ENCODE assay signal across 17 cellular contexts in genomic region chr1:119865607-119866006, GRCh38. TPM values are rescaled to one million over a fixed set of nuclear protein-coding genes. Genes with fewer than 3 reads are reported as not detected.
A peak's percentile ranks its signal among the peaks of the same experiment; 100 is the strongest.
DNase-seq lines count a peak whose midpoint lies in the region; ATAC-seq and TF ChIP-seq lines count a peak whose summit lies in the region.
"Had no signal": no experiment of that assay in that cellular context is flagged by ENCODE, and none has a peak within 500 bp of the region (broad histone marks: within the 10 kb centered on the region; RNA-seq: fewer than 3 reads in every experiment).

No MANE protein-coding gene starts in this region.

- H3K9me3 ChIP-seq in uterus (no peaks in the 10 kb centered on the region), breast epithelium (no peaks in the 10 kb centered on the region)
- H3K9me3 ChIP-seq: BLaER1 had no signal

- TF ChIP-seq CTCF in AG04449 (IDR thresholded peaks at IDR 0.05; ENCODE audit: insufficient read depth, low read length, missing control alignments) (no peak), fibroblast of villous mesenchyme (IDR thresholded peaks at IDR 0.05; ENCODE audit: insufficient read depth, low read depth, low read length) (no peak), uterus (IDR thresholded peaks at IDR 0.05) (no peak), breast epithelium (IDR thresholded peaks at IDR 0.05) (no peak)

- POLR2A ChIA-PET in AG04449 (lab: Yijun Ruan, JAX), result no interaction called here

- CTCF ChIA-PET in AG04449 (lab: Yijun Ruan, JAX), result interaction anchor here (0.8 to 3.1 kb wide), 5 partner anchors 8 to 121 kb away, joined by 3 to 8 read pairs (median 3); no protein-coding TSS in a partner anchor

- no peaks in the 10 kb centered on the region for H3K36me3 ChIP-seq in uterus
- H3K36me3 ChIP-seq in breast epithelium, result no peaks in the 10 kb centered on the region
- H3K36me3 ChIP-seq: BLaER1 had no signal

- H3K27me3 ChIP-seq in uterus (no peaks in the 10 kb centered on the region), breast epithelium (no peaks in the 10 kb centered on the region)
- H3K27me3 ChIP-seq: BLaER1 had no signal

- H3K4me3 ChIP-seq in AG04449 (ENCODE audit: low read depth, low read length), result no peak overlapping the region
- no peak overlapping the region for H3K4me3 ChIP-seq in fibroblast of villous mesenchyme (ENCODE audit: low read depth, low read length)
- H3K4me3 ChIP-seq in uterus, result no peak overlapping the region
- no peak overlapping the region for H3K4me3 ChIP-seq in breast epithelium
- H3K4me3 ChIP-seq: BLaER1 had no signal

- no peak for ATAC-seq in HG02610 (IDR thresholded peaks at IDR 0.05; ENCODE audit: unreplicated experiment)

- H3K27ac ChIP-seq in uterus (no peak overlapping the region), breast epithelium (no peak overlapping the region)
- H3K27ac ChIP-seq: BLaER1 had no signal

- intact Hi-C loops in uterus (cut with DNase I; ENCODE audit: low total_unique reads), result no loop called here
- intact Hi-C loops in breast epithelium (cut with DNase I; ENCODE audit: low total_unique reads), result no loop called here

- no peak for TF ChIP-seq POLR2A in uterus (IDR thresholded peaks at IDR 0.05)
- TF ChIP-seq POLR2A in breast epithelium (IDR thresholded peaks at IDR 0.05), result no peak

- DNase-seq in AG04449 (ENCODE audit: low read depth, low spot score) (peak; percentile 58), ELR (ENCODE audit: low read depth) (peak; percentile 51), amniotic epithelial cell (ENCODE audit: low read depth) (peak; percentile 66), fibroblast of villous mesenchyme (ENCODE audit: low read depth) (peak; percentile 93), superior temporal gyrus (ENCODE audit: extremely low spot score) (no peak), uterus (no peak), breast epithelium (ENCODE audit: low spot score in 2 of 2) (no peak)
- DNase-seq: CD8-positive, alpha-beta memory T cell; H7; Kasumi-1; NCI-H1417 treated with DMSO at 0.1 percent for 48 hours; NCI-H2029; NCI-H510A treated with DMSO at 0.1 percent for 48 hours; RPMI8226 had no signal

- H3K4me1 ChIP-seq in uterus (no peaks in the 10 kb centered on the region), breast epithelium (no peaks in the 10 kb centered on the region)

RNA-seq across cellular contexts. Expression of gene ADAM30, which starts 30.7 kb away (rescaled TPM):
- total RNA-seq in fibroblast of villous mesenchyme (under 0.01 TPM in 1 of 2 replicates, not detected in the other), uterus (not detected), breast epithelium (not detected)
- total RNA-seq: A172; CD8-positive, alpha-beta memory T cell; H7 had no signal

RNA-seq across cellular contexts. Expression of gene REG4, which starts 54.3 kb away (rescaled TPM):
- total RNA-seq in fibroblast of villous mesenchyme (not detected in 2 replicates), uterus (not detected), breast epithelium (not detected)
- total RNA-seq: A172, H7 had no signal

Comparison
In these comparisons a context has a peak if more than half of its experiments do, and no peak if none do; other contexts are left out.
1. DNase-seq: peak in AG04449 (single experiment), ELR (single experiment), amniotic epithelial cell (single experiment) and fibroblast of villous mesenchyme (single experiment); none in superior temporal gyrus (single experiment), uterus (0 of 2) and breast epithelium (0 of 2).